Comparison of ENCODE assay signal across 33 cellular contexts in the genomic region with DNA sequence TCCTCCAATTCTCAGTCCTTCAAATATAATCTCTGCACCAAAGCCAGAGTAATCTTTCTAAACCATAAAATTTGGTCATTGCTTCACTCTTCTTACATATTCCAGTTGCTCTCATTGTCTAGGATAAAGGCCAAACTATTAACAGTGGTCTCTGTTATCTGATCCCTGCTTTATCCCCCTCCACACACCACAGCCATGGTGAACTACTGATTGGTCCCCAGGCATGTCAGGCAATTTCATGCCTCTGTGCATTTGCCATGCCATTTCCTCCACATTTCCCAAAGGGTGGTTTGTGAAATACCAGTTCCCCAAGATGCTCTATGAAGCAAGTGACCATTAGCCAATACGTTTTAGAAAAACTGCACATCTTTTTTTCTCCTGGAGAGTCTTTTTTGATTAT.
"Had no signal": no experiment of that assay in that cellular context is flagged by ENCODE, and none has a peak within 500 bp of the region (broad histone marks: within the 10 kb centered on the region; RNA-seq: fewer than 3 reads in every experiment).

No MANE protein-coding gene starts in this region.

- H3K4me1 Mint-ChIP-seq: activated CD4-positive, alpha-beta T cell treated with anti-CD3 and anti-CD28 coated beads, Interleukin-2, amount 10 ng/mL, durations not matched to agents 24 days and 14 days; activated CD8-positive, alpha-beta memory T cell treated with anti-CD3 and anti-CD28 coated beads, Interleukin-2, amount 10 ng/mL, durations not matched to agents 7 days and 5 days; central memory CD8-positive, alpha-beta T cell; T-helper 17 cell had no signal

- H3K4me3 Mint-ChIP-seq: activated CD4-positive, alpha-beta memory T cell treated with anti-CD3 and anti-CD28 coated beads for 36 hours; activated CD4-positive, alpha-beta T cell treated with anti-CD3 and anti-CD28 coated beads for 36 hours; activated CD4-positive, alpha-beta T cell treated with anti-CD3 and anti-CD28 coated beads, Interleukin-2, amount 10 ng/mL, durations not matched to agents 24 days and 14 days; activated CD8-positive, alpha-beta memory T cell treated with anti-CD3 and anti-CD28 coated beads, Interleukin-2, amount 10 ng/mL, durations not matched to agents 7 days and 5 days; activated CD8-positive, alpha-beta T cell treated with anti-CD3 and anti-CD28 coated beads, Interleukin-2, amount 10 ng/mL, durations not matched to agents 7 days and 5 days; activated naive CD4-positive, alpha-beta T cell treated with anti-CD3 and anti-CD28 coated beads for 36 hours; activated naive CD8-positive, alpha-beta T cell treated with anti-CD3 and anti-CD28 coated beads, Interleukin-2, amount 10 ng/mL, durations not matched to agents 7 days and 5 days; activated T-helper 1 cell treated with anti-CD3 and anti-CD28 coated beads, Interleukin-12 subunit alpha, Interleukin-12 subunit beta, Interleukin-2, Interleukin-4 antibody, amounts not matched to agents 30 ng/mL and 10 ng/mL and 1 ng/mL, durations not matched to agents 14 hours and 24 hours and 36 hours; central memory CD8-positive, alpha-beta T cell; dendritic cell treated with granulocyte-macrophage colony-stimulating factor and Interleukin-4, amounts not matched to agents 40 ng/mL and 50 ng/mL, for 4 days; T-helper 17 cell; T-helper 2 cell treated with Interferon-gamma antibody and Interleukin-4, amounts not matched to agents 5 μg/mL and 100 μg/mL, for 36 hours had no signal

- H3K9me3 Mint-ChIP-seq: activated CD4-positive, alpha-beta memory T cell treated with anti-CD3 and anti-CD28 coated beads for 36 hours; activated CD4-positive, alpha-beta T cell treated with anti-CD3 and anti-CD28 coated beads, Interleukin-2, amount 10 ng/mL, durations not matched to agents 24 days and 14 days; activated naive CD4-positive, alpha-beta T cell treated with anti-CD3 and anti-CD28 coated beads for 36 hours; activated naive CD4-positive, alpha-beta T cell treated with anti-CD3 and anti-CD28 coated beads, Interleukin-2, amount 50 U/mL, for 72 hours; activated naive CD8-positive, alpha-beta T cell treated with anti-CD3 and anti-CD28 coated beads, Interleukin-2, amount 10 ng/mL, durations not matched to agents 7 days and 5 days; activated T-helper 1 cell treated with anti-CD3 and anti-CD28 coated beads, Interleukin-12 subunit alpha, Interleukin-12 subunit beta, Interleukin-2, Interleukin-4 antibody, amounts not matched to agents 30 ng/mL and 10 ng/mL and 1 ng/mL, durations not matched to agents 14 hours and 24 hours and 36 hours; activated T-helper 2 cell treated with anti-CD3 and anti-CD28 coated beads, Interferon-gamma antibody, Interleukin-2, Interleukin-4, amounts not matched to agents 10 μg/mL and 5 μg/mL and 100 μg/mL, durations not matched to agents 14 hours and 24 hours and 36 hours; central memory CD8-positive, alpha-beta T cell; dendritic cell treated with granulocyte-macrophage colony-stimulating factor and Interleukin-4, amounts not matched to agents 40 ng/mL and 50 ng/mL, for 4 days; T-helper 2 cell treated with Interferon-gamma antibody and Interleukin-4, amounts not matched to agents 5 μg/mL and 100 μg/mL, for 36 hours had no signal

- H3K27me3 ChIP-seq: brain microvascular endothelial cell, esophagus muscularis mucosa, foreskin keratinocyte, gastrocnemius medialis, heart left ventricle had no signal

- H3K36me3 Mint-ChIP-seq: activated CD4-positive, alpha-beta memory T cell treated with anti-CD3 and anti-CD28 coated beads for 36 hours; activated CD8-positive, alpha-beta memory T cell treated with anti-CD3 and anti-CD28 coated beads, Interleukin-2, amount 10 ng/mL, durations not matched to agents 7 days and 5 days; activated naive CD4-positive, alpha-beta T cell treated with anti-CD3 and anti-CD28 coated beads, Interleukin-2, amount 50 U/mL, for 72 hours; activated naive CD8-positive, alpha-beta T cell treated with anti-CD3 and anti-CD28 coated beads, Interleukin-2, amount 10 ng/mL, durations not matched to agents 7 days and 5 days had no signal

- H3K4me3 ChIP-seq: coronary artery, dorsolateral prefrontal cortex, esophagus muscularis mucosa, gastrocnemius medialis, heart left ventricle had no signal

- H3K27me3 Mint-ChIP-seq: activated CD8-positive, alpha-beta memory T cell treated with anti-CD3 and anti-CD28 coated beads, Interleukin-2, amount 10 ng/mL, durations not matched to agents 7 days and 5 days had no signal

- H3K27ac ChIP-seq: brain microvascular endothelial cell, coronary artery, dorsolateral prefrontal cortex, esophagus muscularis mucosa, foreskin keratinocyte, gastrocnemius medialis, heart left ventricle had no signal

- DNase-seq: activated CD4-positive, alpha-beta memory T cell treated with anti-CD3 and anti-CD28 coated beads for 36 hours; activated CD4-positive, alpha-beta T cell treated with anti-CD3 and anti-CD28 coated beads for 36 hours; activated CD4-positive, alpha-beta T cell treated with anti-CD3 and anti-CD28 coated beads, Interleukin-2, amount 10 ng/mL, durations not matched to agents 24 days and 14 days; activated CD4-positive, CD25-positive, alpha-beta regulatory T cell; activated CD4-positive, CD25-positive, alpha-beta regulatory T cell treated with anti-CD3 and anti-CD28 coated beads, Interleukin-2, amount 50 U/mL, for 72 hours; activated CD8-positive, alpha-beta memory T cell treated with anti-CD3 and anti-CD28 coated beads, Interleukin-2, amount 10 ng/mL, durations not matched to agents 7 days and 5 days; activated CD8-positive, alpha-beta memory T cell treated with anti-CD3 and anti-CD28 coated beads, Interleukin-2, amount 50 U/mL, for 4 hours; activated CD8-positive, alpha-beta T cell treated with anti-CD3 and anti-CD28 coated beads, Interleukin-2, amount 10 ng/mL, durations not matched to agents 7 days and 5 days; activated effector memory CD4-positive, alpha-beta T cell treated with anti-CD3 and anti-CD28 coated beads, Interleukin-2, amount 50 U/mL, for 16 hours; activated naive CD4-positive, alpha-beta T cell treated with anti-CD3 and anti-CD28 coated beads for 36 hours; activated naive CD8-positive, alpha-beta T cell treated with anti-CD3 and anti-CD28 coated beads, Interleukin-2, amount 10 ng/mL, durations not matched to agents 7 days and 5 days; activated T-cell treated with anti-CD3 and anti-CD28 coated beads, Interleukin-2, amount 50 U/mL, for 1 hour; activated T-cell treated with anti-CD3 and anti-CD28 coated beads, Interleukin-2, amount 50 U/mL, for 48 hours; amniotic stem cell; anterior cingulate cortex; brain microvascular endothelial cell; dorsolateral prefrontal cortex; effector memory CD4-positive, alpha-beta T cell; erythroblast; foreskin keratinocyte; gastrocnemius medialis; glutamatergic neuron; heart left ventricle; T-helper 1 cell; T-helper 17 cell had no signal

- H3K36me3 ChIP-seq: brain microvascular endothelial cell, esophagus muscularis mucosa, gastrocnemius medialis, heart left ventricle had no signal

- H3K27ac Mint-ChIP-seq: activated CD4-positive, alpha-beta memory T cell treated with anti-CD3 and anti-CD28 coated beads for 36 hours; activated CD4-positive, alpha-beta T cell treated with anti-CD3 and anti-CD28 coated beads for 36 hours; activated CD4-positive, alpha-beta T cell treated with anti-CD3 and anti-CD28 coated beads, Interleukin-2, amount 10 ng/mL, durations not matched to agents 24 days and 14 days; activated CD8-positive, alpha-beta memory T cell treated with anti-CD3 and anti-CD28 coated beads, Interleukin-2, amount 10 ng/mL, durations not matched to agents 7 days and 5 days; activated CD8-positive, alpha-beta T cell treated with anti-CD3 and anti-CD28 coated beads, Interleukin-2, amount 10 ng/mL, durations not matched to agents 7 days and 5 days; activated naive CD4-positive, alpha-beta T cell treated with anti-CD3 and anti-CD28 coated beads for 36 hours; activated naive CD4-positive, alpha-beta T cell treated with anti-CD3 and anti-CD28 coated beads, Interleukin-2, amount 50 U/mL, for 72 hours; activated naive CD8-positive, alpha-beta T cell treated with anti-CD3 and anti-CD28 coated beads, Interleukin-2, amount 10 ng/mL, durations not matched to agents 7 days and 5 days; activated T-helper 1 cell treated with anti-CD3 and anti-CD28 coated beads, Interleukin-12 subunit alpha, Interleukin-12 subunit beta, Interleukin-2, Interleukin-4 antibody, amounts not matched to agents 30 ng/mL and 10 ng/mL and 1 ng/mL, durations not matched to agents 14 hours and 24 hours and 36 hours; activated T-helper 2 cell treated with anti-CD3 and anti-CD28 coated beads, Interferon-gamma antibody, Interleukin-2, Interleukin-4, amounts not matched to agents 10 μg/mL and 5 μg/mL and 100 μg/mL, durations not matched to agents 14 hours and 24 hours and 36 hours; dendritic cell treated with granulocyte-macrophage colony-stimulating factor and Interleukin-4, amounts not matched to agents 40 ng/mL and 50 ng/mL, for 4 days; T-helper 17 cell; T-helper 2 cell treated with Interferon-gamma antibody and Interleukin-4, amounts not matched to agents 5 μg/mL and 100 μg/mL, for 36 hours had no signal

- H3K4me1 ChIP-seq: foreskin keratinocyte, gastrocnemius medialis, heart left ventricle had no signal

- H3K9me3 ChIP-seq: esophagus muscularis mucosa, gastrocnemius medialis had no signal

- ATAC-seq: activated CD4-positive, alpha-beta T cell treated with anti-CD3 and anti-CD28 coated beads for 36 hours; activated CD8-positive, alpha-beta memory T cell treated with anti-CD3 and anti-CD28 coated beads, Interleukin-2, amount 10 ng/mL, durations not matched to agents 7 days and 5 days; activated CD8-positive, alpha-beta T cell treated with anti-CD3 and anti-CD28 coated beads, Interleukin-2, amount 10 ng/mL, durations not matched to agents 7 days and 5 days; activated naive CD4-positive, alpha-beta T cell treated with anti-CD3 and anti-CD28 coated beads, Interleukin-2, amount 50 U/mL, for 72 hours; foreskin keratinocyte; gastrocnemius medialis; heart left ventricle; T-helper 17 cell had no signal
